9 cellular contexts compared by ENCODE assay signal in genomic region chr6:82365011-82365751, GRCh38. TPM values are rescaled to one million over a fixed set of nuclear protein-coding genes. Genes with fewer than 3 reads are reported as not detected.
A peak's percentile ranks its signal among the peaks of the same experiment; 100 is the strongest.
DNase-seq lines count a peak whose midpoint lies in the region; ATAC-seq, FAIRE-seq and TF ChIP-seq lines count a peak whose summit lies in the region.
"Had no signal": no experiment of that assay in that cellular context is flagged by ENCODE, and none has a peak within 500 bp of the region (broad histone marks: within the 10 kb centered on the region; RNA-seq: fewer than 3 reads in every experiment).

No MANE protein-coding gene starts in this region.

- intact Hi-C loops in pancreas (cut with DNase I) = no loop called here

- H3K9me3 ChIP-seq in cardiac muscle cell (ENCODE audit: low read depth) = no peaks in the 10 kb centered on the region
- peaks cover 0 to 3% (median 0%) of the 10 kb centered on the region in 4 donors for H3K9me3 ChIP-seq in pancreas

- peak; percentile 15 for TF ChIP-seq CTCF in cardiac muscle cell (IDR thresholded peaks at IDR 0.05; ENCODE audit: low read depth, low read length)
- TF ChIP-seq CTCF in pancreas (IDR thresholded peaks at IDR 0.05) = peak in 1 of 4 donors; percentile 9

- H3K4me1 Mint-ChIP-seq in activated T-cell treated with anti-CD3 and anti-CD28 coated beads, Interleukin-2, amount 50 U/mL, for 4 hours (ENCODE audit: low read depth) = peaks cover 28% of the 10 kb centered on the region

- H3K27ac ChIP-seq in cardiac muscle cell = no peak overlapping the region
- H3K27ac ChIP-seq in pancreas = peak overlapping the region; percentile 36 to 82 (median 60)
- H3K27ac ChIP-seq: BLaER1 treated with 17β-estradiol and CSF1 and Interleukin-3, amounts not matched to agents 10 nM and 100 nM had no signal

- H3K4me3 Mint-ChIP-seq in activated T-cell treated with anti-CD3 and anti-CD28 coated beads, Interleukin-2, amount 50 U/mL, for 4 hours = peak overlapping the region; percentile 70

- ATAC-seq in HG03432 (IDR thresholded peaks at IDR 0.05; ENCODE audit: unreplicated experiment) (peak; percentile 32), pancreas (peak; percentile 34 to 64 (median 50)), GM21381 (IDR thresholded peaks at IDR 0.05; ENCODE audit: unreplicated experiment) (no peak)
- peak; percentile 21 to 32 for ATAC-seq in activated T-cell treated with anti-CD3 and anti-CD28 coated beads, Interleukin-2, amount 50 U/mL, for 4 hours

- peaks cover 46% of the 10 kb centered on the region for H3K27me3 Mint-ChIP-seq in activated T-cell treated with anti-CD3 and anti-CD28 coated beads, Interleukin-2, amount 50 U/mL, for 4 hours (ENCODE audit: low read depth)

- H3K36me3 ChIP-seq in cardiac muscle cell = no peaks in the 10 kb centered on the region
- H3K36me3 ChIP-seq in pancreas = no peaks in the 10 kb centered on the region
- H3K36me3 ChIP-seq: BLaER1 treated with 17β-estradiol and CSF1 and Interleukin-3, amounts not matched to agents 10 nM and 100 nM had no signal

- FAIRE-seq in pancreas (lab: Jason Lieb, UNC) = no peak

- no peaks in the 10 kb centered on the region for H3K9me3 Mint-ChIP-seq in activated T-cell treated with anti-CD3 and anti-CD28 coated beads, Interleukin-2, amount 50 U/mL, for 4 hours

- DNase-seq in NCI-H1092 treated with DMSO at 0.1 percent for 48 hours (lab: John Stamatoyannopoulos, UW) = peak; percentile 39
- no peak for DNase-seq in NCI-H1092 (lab: John Stamatoyannopoulos, UW)
- DNase-seq in activated T-cell treated with anti-CD3 and anti-CD28 coated beads, Interleukin-2, amount 50 U/mL, for 4 hours = no peak
- DNase-seq in cardiac muscle cell (ENCODE audit: low read depth in 1 of 2, low spot score in 1 of 2) = peak; percentile 50 to 59
- DNase-seq in pancreas = peak; percentile 13 to 78 (median 38)
- DNase-seq in activated gamma-delta T cell (lab: John Stamatoyannopoulos, UW) = no peak

- no peaks in the 10 kb centered on the region for H3K36me3 Mint-ChIP-seq in activated T-cell treated with anti-CD3 and anti-CD28 coated beads, Interleukin-2, amount 50 U/mL, for 4 hours (ENCODE audit: insufficient read depth)

- H3K27me3 ChIP-seq in cardiac muscle cell = peaks cover 14% of the 10 kb centered on the region
- no peaks in the 10 kb centered on the region for H3K27me3 ChIP-seq in pancreas
- H3K27me3 ChIP-seq: BLaER1 treated with 17β-estradiol and CSF1 and Interleukin-3, amounts not matched to agents 10 nM and 100 nM had no signal

- WGBS in pancreas, 2 donors = 8 to 11% methylated on average over 62 to 67 of the region's 67 CpGs

- H3K4me1 ChIP-seq in cardiac muscle cell (ENCODE audit: low read depth) = no peaks in the 10 kb centered on the region
- H3K4me1 ChIP-seq in pancreas = no peaks in the 10 kb centered on the region
- H3K4me1 ChIP-seq: BLaER1 treated with 17β-estradiol and CSF1 and Interleukin-3, amounts not matched to agents 10 nM and 100 nM had no signal

- peak overlapping the region; percentile 81 for H3K4me3 ChIP-seq in cardiac muscle cell
- peak overlapping the region; percentile 59 to 80 (median 70) for H3K4me3 ChIP-seq in pancreas
- H3K4me3 ChIP-seq: BLaER1 treated with 17β-estradiol and CSF1 and Interleukin-3, amounts not matched to agents 10 nM and 100 nM had no signal

RNA-seq across cellular contexts. Expression of gene TPBG, which starts 1.6 kb away (rescaled TPM):
- under 1 TPM; 0.13 to 0.53 (median 0.19) TPM for total RNA-seq in activated T-cell treated with anti-CD3 and anti-CD28 coated beads, Interleukin-2, amount 50 U/mL, for 4 hours
- total RNA-seq in cardiac muscle cell (13.2 and 14.3 TPM in 2 replicates), pancreas (10 to 100 TPM in 1 of 6 donors, 1 to 10 TPM in 5; 2.8 to 13.6 (median 3.7) TPM)
- polyA plus RNA-seq in cardiac muscle cell (12.0 and 22.3 TPM in 2 replicates), pancreas (1 to 10 TPM; 6.5 to 6.7 TPM)

Comparison
In these comparisons a context has a peak if more than half of its experiments do, and no peak if none do; other contexts are left out.
1. DNase-seq: peak in NCI-H1092 treated with DMSO at 0.1 percent for 48 hours (single experiment), cardiac muscle cell (2 of 2) and pancreas (6 of 6); none in NCI-H1092 (single experiment), activated T-cell treated with anti-CD3 and anti-CD28 coated beads, Interleukin-2, amount 50 U/mL, for 4 hours (single experiment) and activated gamma-delta T cell (single experiment).